In genomic region chr14:100384819-100385813, GRCh38 we compare ENCODE assay signal across 10 cellular contexts. TPM values are rescaled to one million over a fixed set of nuclear protein-coding genes. Genes with fewer than 3 reads are reported as not detected.
DNase-seq lines count a peak whose midpoint lies in the region; ATAC-seq and TF ChIP-seq lines count a peak whose summit lies in the region.
"Had no signal": no experiment of that assay in that cellular context is flagged by ENCODE, and none has a peak within 500 bp of the region (broad histone marks: within the 10 kb centered on the region; RNA-seq: fewer than 3 reads in every experiment).

No MANE protein-coding gene starts in this region.

- DNase-seq in Ammon's horn (ENCODE audit: low spot score), result peak; percentile 72
- peak; percentile 76 for DNase-seq in hepatocyte (ENCODE audit: low spot score)
- DNase-seq in immature natural killer cell, result no peak
- DNase-seq in stimulated activated naive CD4-positive, alpha-beta T cell (lab: John Stamatoyannopoulos, UW), result no peak

- peak; percentile 61 for TF ChIP-seq RAD21 in Ishikawa (IDR thresholded peaks at IDR 0.05; ENCODE audit: low read depth)

- H3K4me1 ChIP-seq in hepatocyte (ENCODE audit: insufficient read depth), result peaks cover 60% of the 10 kb centered on the region

- H3K9me2 ChIP-seq in hepatocyte (replicated peaks; ENCODE audit: insufficient read depth), result no peaks in the 10 kb centered on the region

- H3K36me3 Mint-ChIP-seq in immature natural killer cell, result peaks cover 3 to 5% (median 3%) of the 10 kb centered on the region in 3 donors

- no peaks in the 10 kb centered on the region for H3K9me3 Mint-ChIP-seq in immature natural killer cell
- H3K9me3 Mint-ChIP-seq: stimulated activated naive CD8-positive, alpha-beta T cell treated with anti-CD3 and anti-CD28 coated beads, Interleukin-15, Interleukin-2, amounts not matched to agents 100 ng/mL and 50 ng/mL, for 24 hours had no signal

- peaks cover 50% of the 10 kb centered on the region for H3K79me2 ChIP-seq in hepatocyte

- no peak overlapping the region for H2AFZ ChIP-seq in hepatocyte

- H3K27ac Mint-ChIP-seq in immature natural killer cell, result peak overlapping the region in 1 of 6 donors; percentile 55
- H3K27ac Mint-ChIP-seq: stimulated activated naive CD8-positive, alpha-beta T cell treated with anti-CD3 and anti-CD28 coated beads, Interleukin-15, Interleukin-2, amounts not matched to agents 100 ng/mL and 50 ng/mL, for 24 hours had no signal

- peaks cover 1 to 5% (median 3%) of the 10 kb centered on the region in 3 donors for H3K27me3 Mint-ChIP-seq in immature natural killer cell (ENCODE audit: low read depth in 3 of 3)
- H3K27me3 Mint-ChIP-seq: stimulated activated naive CD8-positive, alpha-beta T cell treated with anti-CD3 and anti-CD28 coated beads, Interleukin-15, Interleukin-2, amounts not matched to agents 100 ng/mL and 50 ng/mL, for 24 hours had no signal

- no peak for TF ChIP-seq EP300 in Ishikawa (IDR thresholded peaks at IDR 0.05; ENCODE audit: borderline replicate concordance)

- H3K4me2 ChIP-seq in hepatocyte, result peak overlapping the region; percentile 49

- H3K4me3 Mint-ChIP-seq in immature natural killer cell, result no peak overlapping the region
- H3K4me3 Mint-ChIP-seq: stimulated activated naive CD8-positive, alpha-beta T cell treated with anti-CD3 and anti-CD28 coated beads, Interleukin-15, Interleukin-2, amounts not matched to agents 100 ng/mL and 50 ng/mL, for 24 hours had no signal

- peaks cover 10 to 19% of the 10 kb centered on the region in 2 donors for H3K4me1 Mint-ChIP-seq in immature natural killer cell

- TF ChIP-seq CTCF in WI38 (IDR thresholded peaks at IDR 0.05; ENCODE audit: low read depth, low read length), result peak; percentile 17; the same call in 1 of the 2 replicates
- TF ChIP-seq CTCF in hepatocyte (IDR thresholded peaks at IDR 0.05; ENCODE audit: poor library complexity), result peak; percentile 76

- H3K27me3 ChIP-seq in hepatocyte, result no peaks in the 10 kb centered on the region

- H3K36me3 ChIP-seq in hepatocyte (replicated peaks; ENCODE audit: insufficient read depth, low read depth), result no peaks in the 10 kb centered on the region

- H3K27ac ChIP-seq in hepatocyte, result peak overlapping the region; percentile 71

- H3K4me3 ChIP-seq in WI38 (ENCODE audit: low read depth, low read length), result no peak overlapping the region
- no peak overlapping the region for H3K4me3 ChIP-seq in hepatocyte
- H3K4me3 ChIP-seq: HAP-1 had no signal

- H3K9me3 ChIP-seq in hepatocyte (ENCODE audit: low read depth), result no peaks in the 10 kb centered on the region
- H3K9me3 ChIP-seq: HAP-1 had no signal

- WGBS in hepatocyte (ENCODE audit: low lambda C conversion rate, missing lambda C conversion rate), result 67% methylated on average over 16 of the region's 16 CpGs

- ATAC-seq in HG02981 (IDR thresholded peaks at IDR 0.05; ENCODE audit: unreplicated experiment), result no peak
- no peak for ATAC-seq in GM21737 (IDR thresholded peaks at IDR 0.05; ENCODE audit: unreplicated experiment)

- no peaks in the 10 kb centered on the region for H4K20me1 ChIP-seq in hepatocyte (ENCODE audit: insufficient read depth, poor library complexity, severe bottlenecking)

TF ChIP-seq in Ishikawa, 13 proteins besides CTCF, POLR2A, EP300 and RAD21:
- TF ChIP-seq EGR1 (IDR thresholded peaks at IDR 0.05), result no peak
- TF ChIP-seq FOXM1 (IDR thresholded peaks at IDR 0.05; ENCODE audit: borderline replicate concordance, low read depth), result no peak
- no peak for TF ChIP-seq REST (IDR thresholded peaks at IDR 0.05; ENCODE audit: low read depth)
- TF ChIP-seq USF1 (IDR thresholded peaks at IDR 0.05), result no peak
- no peak for TF ChIP-seq YY1 (IDR thresholded peaks at IDR 0.05; ENCODE audit: low read depth)
- no peak for TF ChIP-seq CEBPB (IDR thresholded peaks at IDR 0.05)
- no peak for TF ChIP-seq ZBTB7A (IDR thresholded peaks at IDR 0.05; ENCODE audit: low read depth)
- no peak for TF ChIP-seq MAX (IDR thresholded peaks at IDR 0.05)
- TF ChIP-seq TCF12 (IDR thresholded peaks at IDR 0.05; ENCODE audit: low read depth), result no peak

RNA-seq across cellular contexts. Expression of gene WDR25, which starts 8.8 kb away (rescaled TPM):
- 14.1 and 18.7 TPM in 2 replicates for total RNA-seq in hepatocyte
- polyA plus RNA-seq in hepatocyte (19.7 and 22.8 TPM in 2 replicates), immature natural killer cell (10 to 100 TPM in 2 of 3 donors, 1 to 10 TPM in 1; 8.1 to 13.8 (median 12.1) TPM)

Comparison
In these comparisons a context has a peak if more than half of its experiments do, and no peak if none do; other contexts are left out.
1. DNase-seq: peak in Ammon's horn (single experiment) and hepatocyte (single experiment); none in immature natural killer cell (0 of 3) and stimulated activated naive CD4-positive, alpha-beta T cell (0 of 6).